Comparison of ENCODE assay signal across 3 cellular contexts in genomic region chr14:60265163-60265562, GRCh38.
TF ChIP-seq lines count a peak whose summit lies in the region.

No MANE protein-coding gene starts in this region.

TF ChIP-seq in GM23338, 12 proteins besides CTCF, POLR2A, EP300 and RAD21 (continues in another document):
- TF ChIP-seq POLR2AphosphoS5 (IDR thresholded peaks at IDR 0.05; ENCODE audit: low read depth) = no peak
- no peak for TF ChIP-seq REST (IDR thresholded peaks at IDR 0.05; ENCODE audit: unreplicated experiment)
- no peak for TF ChIP-seq ETS1 (IDR thresholded peaks at IDR 0.05)
- TF ChIP-seq CREB1 (CRISPR knock-in tag; IDR thresholded peaks at IDR 0.05; ENCODE audit: low read depth) = no peak
- no peak for TF ChIP-seq ZNF114 (CRISPR knock-in tag; IDR thresholded peaks at IDR 0.05)

TF ChIP-seq in WTC11, 78 proteins besides CTCF, POLR2A, EP300 and RAD21:
- TF ChIP-seq ATF1 (CRISPR knock-in tag; IDR thresholded peaks at IDR 0.05) = no peak
- TF ChIP-seq JUN (CRISPR knock-in tag; IDR thresholded peaks at IDR 0.05) = no peak
- TF ChIP-seq CBFB (CRISPR knock-in tag; IDR thresholded peaks at IDR 0.05; ENCODE audit: low read depth) = no peak
- no peak for TF ChIP-seq ZBTB21 (CRISPR knock-in tag; IDR thresholded peaks at IDR 0.05; ENCODE audit: borderline replicate concordance)
- TF ChIP-seq TP53 (CRISPR knock-in tag; IDR thresholded peaks at IDR 0.05) = no peak
- no peak for TF ChIP-seq MAX (CRISPR knock-in tag; IDR thresholded peaks at IDR 0.05)
- TF ChIP-seq NR1H2 (CRISPR knock-in tag; IDR thresholded peaks at IDR 0.05) = no peak
- TF ChIP-seq E2F5 (CRISPR knock-in tag; IDR thresholded peaks at IDR 0.05) = no peak
- no peak for TF ChIP-seq ZSCAN18 (CRISPR knock-in tag; IDR thresholded peaks at IDR 0.05)
- TF ChIP-seq RORB (CRISPR knock-in tag; IDR thresholded peaks at IDR 0.05) = no peak
- TF ChIP-seq RELA (CRISPR knock-in tag; IDR thresholded peaks at IDR 0.05; ENCODE audit: borderline replicate concordance) = no peak
- TF ChIP-seq ZNF219 (CRISPR knock-in tag; IDR thresholded peaks at IDR 0.05; ENCODE audit: borderline replicate concordance) = no peak
TF ChIP-seq in WTC11: peak in this region for 0.

TF ChIP-seq in HepG2, 621 proteins besides CTCF, POLR2A, EP300 and RAD21:
- TF ChIP-seq ZNF7 (CRISPR knock-in tag; IDR thresholded peaks at IDR 0.05) (peak; percentile 52; the same call in 1 of the 2 replicates), ARHGAP35 (CRISPR knock-in tag; IDR thresholded peaks at IDR 0.05; ENCODE audit: borderline replicate concordance) (no peak)
